23 cellular contexts compared by ENCODE assay signal in genomic region chr1:64061430-64062104, GRCh38.
"Had no signal": no experiment of that assay in that cellular context is flagged by ENCODE, and none has a peak within 500 bp of the region (broad histone marks: within the 10 kb centered on the region; RNA-seq: fewer than 3 reads in every experiment).

No MANE protein-coding gene starts in this region.

- H3K27ac Mint-ChIP-seq: activated naive CD8-positive, alpha-beta T cell; brain had no signal

- H3K36me3 ChIP-seq: tibial nerve, uterus, WERI-Rb-1 had no signal

- H3K4me1 ChIP-seq: tibial nerve, uterus had no signal

- H3K27me3 Mint-ChIP-seq: activated naive CD8-positive, alpha-beta T cell; brain had no signal

- H3K9me3 Mint-ChIP-seq: central memory CD8-positive, alpha-beta T cell had no signal

- FAIRE-seq: islet of Langerhans had no signal

- H3K36me3 Mint-ChIP-seq: activated naive CD8-positive, alpha-beta T cell; naive thymus-derived CD4-positive, alpha-beta T cell had no signal

- ATAC-seq: mucosa of descending colon; naive thymus-derived CD4-positive, alpha-beta T cell had no signal

- H3K4me3 Mint-ChIP-seq: activated naive CD8-positive, alpha-beta T cell; brain; central memory CD8-positive, alpha-beta T cell had no signal

- H3K4me3 ChIP-seq: lung, mucosa of descending colon, skin epidermis, tibial nerve, uterus had no signal

- H3K9me3 ChIP-seq: mucosa of descending colon had no signal

- H3K27me3 ChIP-seq: tibial nerve, uterus had no signal

- H3K27ac ChIP-seq: skin epidermis, tibial nerve, uterus, WERI-Rb-1 had no signal

- H3K4me1 Mint-ChIP-seq: brain; central memory CD8-positive, alpha-beta T cell had no signal

- DNase-seq: activated CD4-positive, alpha-beta T cell treated with anti-CD3 and anti-CD28 coated beads for 4 hours; activated gamma-delta T cell treated with Interleukin-2 at 50 U/mL for 16 hours; amniotic stem cell; effector CD8-positive, alpha-beta T cell; foreskin melanocyte; head of caudate nucleus; mucosa of descending colon; naive thymus-derived CD4-positive, alpha-beta T cell; posterior cingulate gyrus; stimulated activated CD4-positive, alpha-beta T cell treated with anti-CD3 and anti-CD28 coated beads, Interleukin-15, amount 100 ng/mL, for 24 hours; stimulated activated CD4-positive, alpha-beta T cell treated with anti-CD3 and anti-CD28 coated beads, Interleukin-4, amount 100 ng/mL, for 4 hours; stimulated activated CD8-positive, alpha-beta memory T cell treated with anti-CD3 and anti-CD28 coated beads, Interleukin-4, amount 100 ng/mL, for 48 hours; stimulated activated naive CD4-positive, alpha-beta T cell treated with Interleukin-2 at 50 U/mL for 16 hours; substantia nigra; uterus; WERI-Rb-1 had no signal
